ENCODE assay signal across 8 cellular contexts in the genomic region with DNA sequence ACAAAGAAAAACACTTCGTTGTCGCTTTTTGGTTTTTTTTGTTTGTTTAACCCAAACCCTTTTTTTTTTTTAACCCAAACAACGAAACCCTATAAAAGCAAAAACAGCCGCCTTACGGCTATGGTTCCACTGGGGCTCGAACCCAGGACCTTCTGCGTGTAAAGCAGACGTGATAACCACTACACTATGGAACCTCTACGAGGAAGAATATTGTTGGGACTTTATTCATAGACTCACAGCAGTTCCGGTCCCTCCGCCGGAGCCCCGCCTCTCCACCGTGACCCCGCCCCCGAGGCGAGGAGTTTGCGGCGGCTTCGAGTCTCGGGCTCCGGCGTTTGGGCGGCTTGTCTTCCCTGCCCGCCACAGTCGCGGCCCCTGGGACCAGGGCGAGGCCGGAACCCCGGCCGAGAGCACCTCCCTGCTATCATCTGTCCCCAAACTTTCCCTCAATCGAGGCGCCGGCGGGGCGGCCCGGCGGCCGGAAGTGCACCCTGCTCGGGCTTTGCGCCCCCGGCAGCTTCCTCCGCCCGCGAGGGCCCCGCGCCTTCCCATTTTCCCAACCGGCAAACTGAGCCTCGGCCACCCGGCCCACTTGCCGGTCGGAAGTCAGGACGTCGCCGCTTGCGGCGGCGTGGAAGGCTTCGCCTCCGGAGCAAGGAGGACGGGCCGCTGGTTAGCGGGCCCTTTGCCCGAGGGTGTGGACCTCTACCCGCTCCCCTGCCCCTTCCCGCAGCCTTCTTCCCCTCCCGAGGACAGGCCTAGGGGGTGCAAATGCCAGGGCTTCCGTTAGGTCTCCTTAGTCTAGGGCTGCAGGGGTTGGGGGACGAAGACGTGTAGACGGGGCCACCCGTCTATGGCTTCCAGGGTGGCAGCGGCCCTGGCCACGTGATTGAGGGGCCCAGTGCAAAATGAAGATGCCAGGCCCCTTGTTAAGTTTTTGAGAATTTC. TPM values are rescaled to one million over a fixed set of nuclear protein-coding genes. Genes with fewer than 3 reads are reported as not detected.
DNase-seq lines count a peak whose midpoint lies in the region; ATAC-seq, FAIRE-seq and TF ChIP-seq lines count a peak whose summit lies in the region.

No MANE protein-coding gene starts in this region.

- H3K79me2 ChIP-seq in parathyroid adenoma, result no peaks in the 10 kb centered on the region

- H3K27ac ChIP-seq in parathyroid adenoma, result peak overlapping the region; percentile 65
- peak overlapping the region; percentile 79 to 95 (median 92) for H3K27ac ChIP-seq in tibial nerve

- H3K4me3 ChIP-seq in LNCaP clone FGC (ENCODE audit: low read depth, low read length) (peak overlapping the region; percentile 51), parathyroid adenoma (ENCODE audit: low read depth, low read length) (peak overlapping the region; percentile 70), tibial nerve (peak overlapping the region; percentile 41 to 88 (median 82))

- no peaks in the 10 kb centered on the region for H3K36me3 Mint-ChIP-seq in activated naive CD8-positive, alpha-beta T cell treated with anti-CD3 and anti-CD28 coated beads for 36 hours

- H3K9me3 Mint-ChIP-seq in activated naive CD8-positive, alpha-beta T cell treated with anti-CD3 and anti-CD28 coated beads for 36 hours, result no peaks in the 10 kb centered on the region

- TF ChIP-seq EP300 in tibial nerve (IDR thresholded peaks at IDR 0.05), result peak in 1 of 2 donors; percentile 66

- intact Hi-C loops in Right ventricle myocardium superior (cut with DNase I), result loop anchor here (10.0 kb wide), 1 partner anchor 210 kb away; no protein-coding TSS in a partner anchor

- peak; percentile 96 for ATAC-seq in Right ventricle myocardium superior (ENCODE audit: poor library complexity)

- peaks cover 6% of the 10 kb centered on the region for H3K4me1 Mint-ChIP-seq in activated naive CD8-positive, alpha-beta T cell treated with anti-CD3 and anti-CD28 coated beads for 36 hours

- no peak for FAIRE-seq in H54 (lab: Jason Lieb, UNC)

- H3K4me2 ChIP-seq in parathyroid adenoma (ENCODE audit: low read length), result peak overlapping the region; percentile 59

- H3K9ac ChIP-seq in parathyroid adenoma, result peak overlapping the region; percentile 11

- DNase-seq in GM03348 (ENCODE audit: low spot score), result peak; percentile 90
- peak; percentile 38 for DNase-seq in H54 (ENCODE audit: insufficient read length, low spot score)
- DNase-seq in LNCaP clone FGC (ENCODE audit: low read depth), result peak; percentile 18
- DNase-seq in SKM-1 (lab: John Stamatoyannopoulos, UW; ENCODE audit: unreplicated experiment), result peak; percentile 45
- DNase-seq in activated naive CD8-positive, alpha-beta T cell treated with anti-CD3 and anti-CD28 coated beads for 36 hours, result peak; percentile 74
- DNase-seq in Right ventricle myocardium superior, result peak; percentile 83
- peak; percentile 52 to 76 for DNase-seq in tibial nerve (ENCODE audit: low spot score in 2 of 2)

- H3K4me1 ChIP-seq in parathyroid adenoma (no peaks in the 10 kb centered on the region), tibial nerve (no peaks in the 10 kb centered on the region)

- no peak for TF ChIP-seq CTCF in LNCaP clone FGC (IDR thresholded peaks at IDR 0.05; ENCODE audit: control insufficient read depth, extremely low read depth, insufficient read depth)
- TF ChIP-seq CTCF in parathyroid adenoma (IDR thresholded peaks at IDR 0.05), result no peak
- TF ChIP-seq CTCF in tibial nerve (IDR thresholded peaks at IDR 0.05), result no peak

- peak overlapping the region; percentile 66 for H3K4me3 Mint-ChIP-seq in activated naive CD8-positive, alpha-beta T cell treated with anti-CD3 and anti-CD28 coated beads for 36 hours

- WGBS in tibial nerve, 2 donors, result 6 to 29% methylated on average over 21 to 67 of the region's 74 CpGs

- no peaks in the 10 kb centered on the region for H3K9me3 ChIP-seq in parathyroid adenoma (ENCODE audit: control insufficient read depth, low read length)
- no peaks in the 10 kb centered on the region for H3K9me3 ChIP-seq in tibial nerve

- H3K27ac Mint-ChIP-seq in activated naive CD8-positive, alpha-beta T cell treated with anti-CD3 and anti-CD28 coated beads for 36 hours, result peak overlapping the region; percentile 77

- 0 out of 2 replicates have a peak, but pooled peaks have one; percentile 35 for TF ChIP-seq POLR2A in H54 (IDR thresholded peaks at IDR 0.05; ENCODE audit: low read depth, low read length)
- peak in 1 of 2 donors; percentile 35 for TF ChIP-seq POLR2A in tibial nerve (IDR thresholded peaks at IDR 0.05)

- peak overlapping the region; percentile 89 for H2AFZ ChIP-seq in parathyroid adenoma

- H3K36me3 ChIP-seq in parathyroid adenoma (ENCODE audit: control insufficient read depth, insufficient read depth, low read length), result no peaks in the 10 kb centered on the region
- no peaks in the 10 kb centered on the region for H3K36me3 ChIP-seq in tibial nerve

- H3K27me3 ChIP-seq in parathyroid adenoma (ENCODE audit: control insufficient read depth, insufficient read depth, low read length) (no peaks in the 10 kb centered on the region), tibial nerve (no peaks in the 10 kb centered on the region)

- H3K27me3 Mint-ChIP-seq in activated naive CD8-positive, alpha-beta T cell treated with anti-CD3 and anti-CD28 coated beads for 36 hours, result no peaks in the 10 kb centered on the region

RNA-seq across cellular contexts. Expression of gene RS1, which starts 3.2 kb away (rescaled TPM):
- total RNA-seq in activated naive CD8-positive, alpha-beta T cell treated with anti-CD3 and anti-CD28 coated beads for 36 hours, result not detected
- total RNA-seq in Right ventricle myocardium superior (not detected), tibial nerve (not detected)

RNA-seq across cellular contexts. Expression of gene PPEF1, which starts 32.4 kb away (rescaled TPM):
- total RNA-seq in activated naive CD8-positive, alpha-beta T cell treated with anti-CD3 and anti-CD28 coated beads for 36 hours, result not detected
- total RNA-seq in Right ventricle myocardium superior (0.30 TPM), tibial nerve (under 1 TPM in 1 of 4 donors, not detected in 3; 0.22 TPM)

Comparison
In these comparisons a context has a peak if more than half of its experiments do, and no peak if none do; other contexts are left out.
1. Peak in every context shown above with its lines: DNase-seq, ATAC-seq, H3K4me3 ChIP-seq and H3K27ac ChIP-seq.
2. DNase-seq: peak in every context shown above with its lines; median percentile 90 in GM03348; 83 in Right ventricle myocardium superior; 74 in activated naive CD8-positive, alpha-beta T cell treated with anti-CD3 and anti-CD28 coated beads for 36 hours; 64 in tibial nerve; 45 in SKM-1; 38 in H54; 18 in LNCaP clone FGC.